In genomic region chr2:19362094-19362649, GRCh38 we compare ENCODE assay signal across 1 cellular context.
TF ChIP-seq lines count a peak whose summit lies in the region.

No MANE protein-coding gene starts in this region.

TF ChIP-seq in IMR-90, 13 proteins besides CTCF, POLR2A, EP300 and RAD21:
- TF ChIP-seq SMC3 (IDR thresholded peaks at IDR 0.05; ENCODE audit: low read depth, low read length) (no peak), MXI1 (IDR thresholded peaks at IDR 0.05; ENCODE audit: borderline replicate concordance, low read depth, low read length) (no peak), NFE2L2 (IDR thresholded peaks at IDR 0.05; ENCODE audit: low read depth, low read length) (no peak), MAFK (IDR thresholded peaks at IDR 0.05; ENCODE audit: low read depth, low read length) (no peak), RFX5 (IDR thresholded peaks at IDR 0.05; ENCODE audit: low read depth, low read length) (no peak), CEBPB (IDR thresholded peaks at IDR 0.05; ENCODE audit: low read depth, low read length) (no peak), RCOR1 (IDR thresholded peaks at IDR 0.05; ENCODE audit: insufficient replicate concordance, low read length) (no peak), ELK1 (IDR thresholded peaks at IDR 0.05; ENCODE audit: borderline replicate concordance, low read depth, low read length) (no peak), FOS (IDR thresholded peaks at IDR 0.05; ENCODE audit: low read depth, low read length) (no peak), CHD1 (IDR thresholded peaks at IDR 0.05; ENCODE audit: low read depth, low read length) (no peak), BHLHE40 (IDR thresholded peaks at IDR 0.05; ENCODE audit: low read depth, low read length) (no peak), MAZ (IDR thresholded peaks at IDR 0.05; ENCODE audit: borderline replicate concordance, low read depth, low read length) (no peak), USF2 (IDR thresholded peaks at IDR 0.05; ENCODE audit: low read depth, low read length) (no peak)
